In the genomic region with DNA sequence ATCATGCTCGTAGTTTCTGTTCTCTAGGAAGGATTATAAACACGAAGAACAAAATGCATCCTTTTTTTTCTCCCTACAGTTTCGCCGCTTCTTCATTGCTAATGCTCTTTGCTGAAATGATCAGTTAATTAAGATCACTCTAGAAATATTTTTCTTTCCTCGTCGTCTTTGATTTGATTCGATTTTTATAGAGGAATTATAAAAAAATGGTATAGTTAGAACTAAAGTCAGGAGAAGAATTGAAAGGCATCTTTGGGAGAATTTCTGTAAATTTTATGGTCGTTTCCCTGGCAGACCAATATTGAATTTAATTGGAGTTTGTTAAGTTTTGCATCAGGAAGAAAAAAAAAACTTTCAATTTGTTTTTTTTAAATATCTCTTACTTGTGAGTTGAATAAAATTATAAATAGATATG, we compare ENCODE assay signal across 8 cellular contexts. TPM values are rescaled to one million over a fixed set of nuclear protein-coding genes. Genes with fewer than 3 reads are reported as not detected.
DNase-seq lines count a peak whose midpoint lies in the region; ATAC-seq and TF ChIP-seq lines count a peak whose summit lies in the region.

No MANE protein-coding gene starts in this region.

- H3K36me3 ChIP-seq in SJCRH30, result no peaks in the 10 kb centered on the region

- H3K4me1 Mint-ChIP-seq in progenitor cell of endocrine pancreas (ENCODE audit: low read depth), result peaks cover 6% of the 10 kb centered on the region

- H3K27me3 Mint-ChIP-seq in progenitor cell of endocrine pancreas, result peaks cover 62% of the 10 kb centered on the region

- H3K36me3 Mint-ChIP-seq in progenitor cell of endocrine pancreas (ENCODE audit: insufficient read depth), result no peaks in the 10 kb centered on the region

- no peaks in the 10 kb centered on the region for H3K9me3 Mint-ChIP-seq in progenitor cell of endocrine pancreas (ENCODE audit: low read depth)

- peaks cover 6% of the 10 kb centered on the region; the same call in 1 of the 2 replicates for H3K4me1 ChIP-seq in SJCRH30

- peak overlapping the region; percentile 79 for H3K4me3 Mint-ChIP-seq in progenitor cell of endocrine pancreas (ENCODE audit: low read depth)

- H3K27ac Mint-ChIP-seq in progenitor cell of endocrine pancreas, result peak overlapping the region; percentile 95

- DNase-seq in GM12865 (ENCODE audit: low read depth), result no peak
- no peak for DNase-seq in SJCRH30
- DNase-seq in epithelial cell of proximal tubule (ENCODE audit: low read depth), result no peak
- no peak for DNase-seq in progenitor cell of endocrine pancreas (ENCODE audit: low spot score, unreplicated experiment)
- no peak for DNase-seq in GM19238 (ENCODE audit: insufficient read length, low spot score)
- no peak for DNase-seq in NCI-H1092 (lab: John Stamatoyannopoulos, UW)
- DNase-seq in T-helper 9 cell, result no peak

- TF ChIP-seq CTCF in GM12865 (IDR thresholded peaks at IDR 0.05; ENCODE audit: insufficient read depth, low read depth, low read length, missing control alignments) (no peak), epithelial cell of proximal tubule (conservative IDR thresholded peaks at IDR 0.05; ENCODE audit: low read depth, low read length) (no peak), progenitor cell of endocrine pancreas (IDR thresholded peaks at IDR 0.05; ENCODE audit: unreplicated experiment) (no peak)

- H3K4me3 ChIP-seq in GM12865 (ENCODE audit: low read depth, low read length) (peak overlapping the region; percentile 32), SJCRH30 (peak overlapping the region; percentile 76), epithelial cell of proximal tubule (ENCODE audit: low read depth, low read length) (peak overlapping the region; percentile 69)

- ATAC-seq in HG02610 (IDR thresholded peaks at IDR 0.05; ENCODE audit: unreplicated experiment), result no peak

- no peaks in the 10 kb centered on the region for H3K9me3 ChIP-seq in SJCRH30 (replicated peaks)

- H3K27me3 ChIP-seq in SJCRH30, result no peaks in the 10 kb centered on the region

- no peak overlapping the region; the same call in 1 of the 2 replicates for H3K27ac ChIP-seq in SJCRH30

RNA-seq across cellular contexts. Expression of a gene that starts 1.1 kb away (rescaled TPM):
- total RNA-seq in SJCRH30 (2014; rRNA removed; shearing (Covaris generic)), result 3.0 and 3.4 TPM in 2 replicates
- total RNA-seq in epithelial cell of proximal tubule (not detected in 2 replicates), progenitor cell of endocrine pancreas (1.7 and 2.1 TPM in 2 replicates)
